Comparison of ENCODE assay signal across 24 cellular contexts in genomic region chr17:39000021-39000601, GRCh38. TPM values are rescaled to one million over a fixed set of nuclear protein-coding genes. Genes with fewer than 3 reads are reported as not detected.
DNase-seq lines count a peak whose midpoint lies in the region; ATAC-seq and TF ChIP-seq lines count a peak whose summit lies in the region.
"Had no signal": no experiment of that assay in that cellular context is flagged by ENCODE, and none has a peak within 500 bp of the region (broad histone marks: within the 10 kb centered on the region; RNA-seq: fewer than 3 reads in every experiment).

No MANE protein-coding gene starts in this region.

- H3K27me3 ChIP-seq in ACC112 (ENCODE audit: insufficient read depth, low read length) = no peaks in the 10 kb centered on the region
- peaks cover 5% of the 10 kb centered on the region; the same call in 1 of the 2 replicates for H3K27me3 ChIP-seq in IMR-90 (ENCODE audit: control insufficient read depth, insufficient read depth, low read length)
- H3K27me3 ChIP-seq in gastroesophageal sphincter = no peaks in the 10 kb centered on the region
- H3K27me3 ChIP-seq in stomach = no peaks in the 10 kb centered on the region
- H3K27me3 ChIP-seq: brain microvascular endothelial cell had no signal

- H3K4me2 ChIP-seq in IMR-90 (ENCODE audit: low read depth, low read length) = peak overlapping the region; percentile 63

- H3K9ac ChIP-seq in IMR-90 (ENCODE audit: low read depth, low read length) = no peak overlapping the region

- H4K5ac ChIP-seq in IMR-90 (ENCODE audit: low read depth, low read length) = no peak overlapping the region

- no peak overlapping the region for H2BK120ac ChIP-seq in IMR-90 (ENCODE audit: low read depth, low read length)

- no peaks in the 10 kb centered on the region for H4K20me1 ChIP-seq in IMR-90 (ENCODE audit: insufficient read depth, low read length)

- 17% methylated on average over 2 of the region's 4 CpGs; no CpG with 5 or more reads in 1 of the 2 experiments for WGBS in IMR-90 (ENCODE audit: extremely low coverage in 2 of 2, insufficient read length in 1 of 2), 2 experiments
- WGBS in gastroesophageal sphincter (ENCODE audit: low coverage in 1 of 2), 2 donors = 31 to 50% methylated on average over 4 of the region's 4 CpGs
- WGBS in stomach, 5 donors = 47 to 65% (median 56%) methylated on average over 4 of the region's 4 CpGs

- TF ChIP-seq RAD21 in IMR-90 (IDR thresholded peaks at IDR 0.05; ENCODE audit: low read length) = no peak

- dilution Hi-C loops in IMR-90 (cut with HindIII; ENCODE audit: low sequenced_read_pairs, unreplicated experiment) = no loop called here

- CTCF ChIA-PET in IMR-90 (lab: Yijun Ruan, JAX) = interaction anchor here (0.6 to 1.6 kb wide), 3 partner anchors 17 to 165 kb away, joined by 3 to 5 read pairs (median 4); no protein-coding TSS in a partner anchor

- POLR2A ChIA-PET in IMR-90 (lab: Charles Lee; ENCODE audit: unreplicated experiment) = no interaction called here

- H3K56ac ChIP-seq in IMR-90 (ENCODE audit: extremely low read depth, insufficient read depth, low read length) = no peak overlapping the region

- H3K9me3 Mint-ChIP-seq in T-helper 2 cell treated with Interferon-gamma antibody and Interleukin-4, amounts not matched to agents 5 μg/mL and 100 μg/mL, for 36 hours = peaks cover 27% of the 10 kb centered on the region

- H2BK20ac ChIP-seq in IMR-90 (ENCODE audit: low read depth, low read length) = no peak overlapping the region

- H3K79me1 ChIP-seq in IMR-90 (ENCODE audit: low read depth in 1 of 2, low read length in 2 of 2) = no peaks in the 10 kb centered on the region

- ATAC-seq in IMR-90 (ENCODE audit: low read depth) (peak; percentile 67), gastroesophageal sphincter (peak; percentile 9)
- ATAC-seq: activated T-cell treated with anti-CD3 and anti-CD28 coated beads, Interleukin-2, amount 50 U/mL, for 72 hours; GM12878 had no signal

- H3K23ac ChIP-seq in IMR-90 (ENCODE audit: low read depth, low read length) = no peak overlapping the region

- H3K18ac ChIP-seq in IMR-90 (ENCODE audit: low read depth, low read length) = peak overlapping the region; percentile 48; the same call in 1 of the 2 replicates

- H3K4me1 ChIP-seq in ACC112 (ENCODE audit: control insufficient read depth, insufficient read depth, low read length, unreplicated experiment) = peaks cover 40% of the 10 kb centered on the region
- H3K4me1 ChIP-seq in IMR-90 (ENCODE audit: control insufficient read depth, insufficient read depth, low read length) = peaks cover 6% of the 10 kb centered on the region
- peaks cover 3 to 48% (median 21%) of the 10 kb centered on the region in 3 donors for H3K4me1 ChIP-seq in gastroesophageal sphincter
- peaks cover 9 to 31% (median 21%) of the 10 kb centered on the region in 4 donors for H3K4me1 ChIP-seq in stomach

- H2AK9ac ChIP-seq in IMR-90 (replicated peaks; ENCODE audit: low read depth, low read length, poor library complexity) = no peak overlapping the region

- no peak overlapping the region for H3K27ac Mint-ChIP-seq in T-helper 2 cell treated with Interferon-gamma antibody and Interleukin-4, amounts not matched to agents 5 μg/mL and 100 μg/mL, for 36 hours
- H3K27ac Mint-ChIP-seq: activated CD4-positive, alpha-beta memory T cell treated with anti-CD3 and anti-CD28 coated beads, Interleukin-2, amount 10 ng/mL, durations not matched to agents 7 days and 5 days; activated naive CD8-positive, alpha-beta T cell treated with anti-CD3 and anti-CD28 coated beads for 36 hours; activated T-cell treated with anti-CD3 and anti-CD28 coated beads, Interleukin-2, amount 50 U/mL, for 72 hours; type B pancreatic cell had no signal

- no peaks in the 10 kb centered on the region for H3K9me1 ChIP-seq in IMR-90 (ENCODE audit: insufficient read depth, low read length)

- H2BK15ac ChIP-seq in IMR-90 (ENCODE audit: low read depth, low read length) = no peak overlapping the region

- H3K27ac ChIP-seq in ACC112 (ENCODE audit: low read depth, low read length) = peak overlapping the region; percentile 67
- peak overlapping the region; percentile 56; the same call in 1 of the 2 replicates for H3K27ac ChIP-seq in IMR-90 (ENCODE audit: insufficient read depth, low read length)
- H3K27ac ChIP-seq in gastroesophageal sphincter = peak overlapping the region; percentile 16 to 81 (median 58)
- peak overlapping the region in 4 of 5 donors; percentile 75 to 90 (median 80) for H3K27ac ChIP-seq in stomach
- H3K27ac ChIP-seq: brain microvascular endothelial cell, VCaP had no signal

- H2BK5ac ChIP-seq in IMR-90 (ENCODE audit: low read depth, low read length, poor library complexity, severe bottlenecking) = peak overlapping the region; percentile 1

- DNase-seq in IMR-90 (peak; percentile 27), stomach (no peak), DMS79 (lab: John Stamatoyannopoulos, UW) (no peak), RKO (ENCODE audit: low spot score) (no peak), DMS153 (lab: John Stamatoyannopoulos, UW) (no peak)
- DNase-seq in T-helper 2 cell treated with Interferon-gamma antibody and Interleukin-4, amounts not matched to agents 5 μg/mL and 100 μg/mL, for 36 hours (ENCODE audit: low spot score) = no peak
- DNase-seq: activated CD4-positive, alpha-beta memory T cell treated with anti-CD3 and anti-CD28 coated beads, Interleukin-2, amount 10 ng/mL, durations not matched to agents 7 days and 5 days; activated naive CD8-positive, alpha-beta T cell treated with anti-CD3 and anti-CD28 coated beads for 36 hours; activated T-cell treated with anti-CD3 and anti-CD28 coated beads, Interleukin-2, amount 50 U/mL, for 72 hours; brain microvascular endothelial cell; COR-L47; kidney glomerular epithelial cell; NCI-H1694 treated with DMSO at 0.1 percent for 48 hours; NCI-H345; nucleus accumbens had no signal

- peak overlapping the region; percentile 53; the same call in 1 of the 2 replicates for H2AK5ac ChIP-seq in IMR-90 (ENCODE audit: low read depth, low read length)

- H3K14ac ChIP-seq in IMR-90 (replicated peaks; ENCODE audit: low read depth, low read length) = no peak overlapping the region

- no peaks in the 10 kb centered on the region for H3K79me2 ChIP-seq in ACC112 (ENCODE audit: control insufficient read depth, insufficient read depth, low read length, unreplicated experiment)

- H3K4me3 ChIP-seq in ACC112 (ENCODE audit: low read depth, low read length) = peak overlapping the region; percentile 54
- H3K4me3 ChIP-seq in IMR-90 (ENCODE audit: insufficient read depth, low read depth, low read length) = no peak overlapping the region
- H3K4me3 ChIP-seq in gastroesophageal sphincter = no peak overlapping the region
- H3K4me3 ChIP-seq in stomach = no peak overlapping the region
- H3K4me3 ChIP-seq: GM12878 had no signal

- in situ Hi-C loops in IMR-90 (cut with MboI; ENCODE audit: low sequenced_read_pairs) = no loop called here

- H4K8ac ChIP-seq in IMR-90 (ENCODE audit: low read depth in 2 of 2, low read length in 2 of 2) = no peak overlapping the region

- TF ChIP-seq POLR2A in IMR-90 (IDR thresholded peaks at IDR 0.05; ENCODE audit: low read depth, low read length) (no peak), gastroesophageal sphincter (IDR thresholded peaks at IDR 0.05) (no peak), stomach (IDR thresholded peaks at IDR 0.05) (no peak)

- H3K9me3 ChIP-seq in IMR-90 (ENCODE audit: control insufficient read depth, insufficient read depth, low read length) = peaks cover 4% of the 10 kb centered on the region
- H3K9me3 ChIP-seq in gastroesophageal sphincter = peaks cover 0 to 20% (median 0%) of the 10 kb centered on the region in 3 donors
- peaks cover 0 to 21% (median 14%) of the 10 kb centered on the region in 4 donors for H3K9me3 ChIP-seq in stomach

- TF ChIP-seq EP300 in gastroesophageal sphincter (IDR thresholded peaks at IDR 0.05) = no peak
- TF ChIP-seq EP300 in stomach (IDR thresholded peaks at IDR 0.05) = no peak

- H2AFZ ChIP-seq in ACC112 (ENCODE audit: low read length, unreplicated experiment) (peak overlapping the region; percentile 96), IMR-90 (replicated peaks; ENCODE audit: low read length, poor library complexity) (no peak overlapping the region)

- H3K36me3 ChIP-seq in ACC112 (ENCODE audit: insufficient read depth, low read length) = no peaks in the 10 kb centered on the region
- H3K36me3 ChIP-seq in IMR-90 (ENCODE audit: control insufficient read depth, insufficient read depth, low read length) = no peaks in the 10 kb centered on the region
- no peaks in the 10 kb centered on the region for H3K36me3 ChIP-seq in gastroesophageal sphincter
- no peaks in the 10 kb centered on the region for H3K36me3 ChIP-seq in stomach
- H3K36me3 ChIP-seq: brain microvascular endothelial cell had no signal

- H3K4ac ChIP-seq in IMR-90 (ENCODE audit: low read depth, low read length) = no peak overlapping the region

- peaks cover 2% of the 10 kb centered on the region for H3K27me3 Mint-ChIP-seq in T-helper 2 cell treated with Interferon-gamma antibody and Interleukin-4, amounts not matched to agents 5 μg/mL and 100 μg/mL, for 36 hours (ENCODE audit: low read depth)
- H3K27me3 Mint-ChIP-seq: activated naive CD8-positive, alpha-beta T cell treated with anti-CD3 and anti-CD28 coated beads for 36 hours had no signal

- intact Hi-C loops in IMR-90 (cut with micrococcal nuclease) (loop anchor here (5.0 kb wide), 1 partner anchor 42 kb away; no protein-coding TSS in a partner anchor), stomach (cut with DNase I; ENCODE audit: low total_unique reads) (no loop called here)

- BruUV-seq in IMR-90 (replicated peaks; lab: Mats Ljungman, UMichigan) = no TSS peak

- no peak overlapping the region for H4K91ac ChIP-seq in IMR-90 (ENCODE audit: insufficient read depth, low read depth, low read length)

- H3K36me3 Mint-ChIP-seq in T-helper 2 cell treated with Interferon-gamma antibody and Interleukin-4, amounts not matched to agents 5 μg/mL and 100 μg/mL, for 36 hours (ENCODE audit: low read depth) = peaks cover 1% of the 10 kb centered on the region

- TF ChIP-seq CTCF in IMR-90 (conservative IDR thresholded peaks at IDR 0.05; ENCODE audit: low read depth, low read length) = no peak
- no peak for TF ChIP-seq CTCF in gastroesophageal sphincter (IDR thresholded peaks at IDR 0.05)
- no peak for TF ChIP-seq CTCF in stomach (IDR thresholded peaks at IDR 0.05)

- peaks cover 12% of the 10 kb centered on the region for H3K4me1 Mint-ChIP-seq in T-helper 2 cell treated with Interferon-gamma antibody and Interleukin-4, amounts not matched to agents 5 μg/mL and 100 μg/mL, for 36 hours (ENCODE audit: low read depth)

- no peak overlapping the region for H3K4me3 Mint-ChIP-seq in T-helper 2 cell treated with Interferon-gamma antibody and Interleukin-4, amounts not matched to agents 5 μg/mL and 100 μg/mL, for 36 hours
- H3K4me3 Mint-ChIP-seq: activated CD4-positive, alpha-beta memory T cell treated with anti-CD3 and anti-CD28 coated beads, Interleukin-2, amount 10 ng/mL, durations not matched to agents 7 days and 5 days; activated naive CD8-positive, alpha-beta T cell treated with anti-CD3 and anti-CD28 coated beads for 36 hours; activated T-cell treated with anti-CD3 and anti-CD28 coated beads, Interleukin-2, amount 50 U/mL, for 72 hours; type B pancreatic cell had no signal

RNA-seq across cellular contexts. Expression of gene FBXO47, which starts 32.9 kb away (rescaled TPM):
- total RNA-seq in IMR-90 (2012; rRNA removed) (under 0.01 TPM in 1 of 2 replicates, not detected in the other), gastroesophageal sphincter (under 1 TPM in 1 of 4 donors, not detected in 3; 0.25 TPM), stomach (not detected)
- polyA plus RNA-seq in IMR-90 (2012; rRNA removed) (not detected in 2 replicates), stomach (not detected)
- not detected in 2 replicates for polyA plus RNA-seq in IMR-90 (2012; cell fraction: cytosol; rRNA removed)
- not detected in 2 replicates for polyA plus RNA-seq in IMR-90 (2012; cell fraction: nucleus; rRNA removed; ENCODE audit: low replicate concordance)
- total RNA-seq: activated CD4-positive, alpha-beta memory T cell treated with anti-CD3 and anti-CD28 coated beads, Interleukin-2, amount 10 ng/mL, durations not matched to agents 7 days and 5 days; G401; GM12878; M059J; mucosa of gallbladder had no signal
- polyA plus RNA-seq: esophagus had no signal
